In genomic region chr2:106160786-106161261, GRCh38 we compare ENCODE assay signal across 8 cellular contexts. TPM values are rescaled to one million over a fixed set of nuclear protein-coding genes. Genes with fewer than 3 reads are reported as not detected.
DNase-seq lines count a peak whose midpoint lies in the region; ATAC-seq and TF ChIP-seq lines count a peak whose summit lies in the region.

No MANE protein-coding gene starts in this region.

- peaks cover 0 to 5% (median 0%) of the 10 kb centered on the region in 3 experiments for H3K36me3 ChIP-seq in naive thymus-derived CD4-positive, alpha-beta T cell (ENCODE audit: control insufficient read depth in 2 of 3, insufficient read depth in 3 of 3, low read length in 3 of 3)

- intact Hi-C loops in naive thymus-derived CD4-positive, alpha-beta T cell (cut with micrococcal nuclease), result loop anchor here (1.0 to 5.0 kb wide), 6 partner anchors 33 to 414 kb away; partner anchors contain the start of gene UXS1 (in 2 of the 2)

- no peaks in the 10 kb centered on the region for H3K9me3 ChIP-seq in naive thymus-derived CD4-positive, alpha-beta T cell (ENCODE audit: control insufficient read depth in 2 of 3, low read length in 3 of 3)

- H3K4me3 Mint-ChIP-seq in activated CD8-positive, alpha-beta T cell treated with anti-CD3 and anti-CD28 coated beads, Interleukin-2, amount 10 ng/mL, durations not matched to agents 7 days and 5 days, result peak overlapping the region; percentile 91
- H3K4me3 Mint-ChIP-seq in naive thymus-derived CD4-positive, alpha-beta T cell, result peak overlapping the region; percentile 87 to 98 (median 95)

- peak overlapping the region; percentile 98 for H3K27ac Mint-ChIP-seq in activated CD8-positive, alpha-beta T cell treated with anti-CD3 and anti-CD28 coated beads, Interleukin-2, amount 10 ng/mL, durations not matched to agents 7 days and 5 days
- H3K27ac Mint-ChIP-seq in naive thymus-derived CD4-positive, alpha-beta T cell, result peak overlapping the region; percentile 95 to 99 (median 98)

- H3K36me3 Mint-ChIP-seq in activated CD8-positive, alpha-beta T cell treated with anti-CD3 and anti-CD28 coated beads, Interleukin-2, amount 10 ng/mL, durations not matched to agents 7 days and 5 days (ENCODE audit: low read depth), result peaks cover 85% of the 10 kb centered on the region
- peaks cover 0 to 56% (median 22%) of the 10 kb centered on the region in 5 donors for H3K36me3 Mint-ChIP-seq in naive thymus-derived CD4-positive, alpha-beta T cell

- peak overlapping the region; percentile 77 for H3K4me3 ChIP-seq in naive thymus-derived CD4-positive, alpha-beta T cell (ENCODE audit: low read length)

- ATAC-seq in GM18505 (IDR thresholded peaks at IDR 0.05; ENCODE audit: unreplicated experiment) (peak; percentile 58), HG03066 (IDR thresholded peaks at IDR 0.05; ENCODE audit: low read depth, unreplicated experiment) (peak; percentile 42), HG03439 (IDR thresholded peaks at IDR 0.05; ENCODE audit: unreplicated experiment) (no peak)
- peak; percentile 63 for ATAC-seq in activated CD8-positive, alpha-beta T cell treated with anti-CD3 and anti-CD28 coated beads, Interleukin-2, amount 10 ng/mL, durations not matched to agents 7 days and 5 days
- ATAC-seq in naive thymus-derived CD4-positive, alpha-beta T cell, result peak; percentile 75

- H3K4me1 ChIP-seq in naive thymus-derived CD4-positive, alpha-beta T cell (ENCODE audit: control insufficient read depth in 2 of 2, insufficient read depth in 2 of 2, low read length in 2 of 2), result peaks cover 43 to 78% of the 10 kb centered on the region in 2 donors

- no peaks in the 10 kb centered on the region for H3K27me3 Mint-ChIP-seq in activated CD8-positive, alpha-beta T cell treated with anti-CD3 and anti-CD28 coated beads, Interleukin-2, amount 10 ng/mL, durations not matched to agents 7 days and 5 days (ENCODE audit: low read depth)
- no peaks in the 10 kb centered on the region for H3K27me3 Mint-ChIP-seq in naive thymus-derived CD4-positive, alpha-beta T cell

- H3K9me3 Mint-ChIP-seq in activated CD8-positive, alpha-beta T cell treated with anti-CD3 and anti-CD28 coated beads, Interleukin-2, amount 10 ng/mL, durations not matched to agents 7 days and 5 days (ENCODE audit: insufficient read depth), result peaks cover 6% of the 10 kb centered on the region
- peaks cover 0 to 7% (median 0%) of the 10 kb centered on the region in 11 donors for H3K9me3 Mint-ChIP-seq in naive thymus-derived CD4-positive, alpha-beta T cell

- no peak for TF ChIP-seq POLR2A in GM18505 (IDR thresholded peaks at IDR 0.05; ENCODE audit: borderline replicate concordance, extremely low read depth, insufficient read depth, insufficient read length)

- peak overlapping the region; percentile 81 for H3K27ac ChIP-seq in naive thymus-derived CD4-positive, alpha-beta T cell (ENCODE audit: low read depth, low read length)

- no peaks in the 10 kb centered on the region for H3K27me3 ChIP-seq in naive thymus-derived CD4-positive, alpha-beta T cell (ENCODE audit: control insufficient read depth in 2 of 2, insufficient read depth in 2 of 2, low read length in 2 of 2)

- peaks cover 80% of the 10 kb centered on the region for H3K4me1 Mint-ChIP-seq in activated CD8-positive, alpha-beta T cell treated with anti-CD3 and anti-CD28 coated beads, Interleukin-2, amount 10 ng/mL, durations not matched to agents 7 days and 5 days (ENCODE audit: low read depth)
- peaks cover 47 to 100% (median 97%) of the 10 kb centered on the region in 7 donors for H3K4me1 Mint-ChIP-seq in naive thymus-derived CD4-positive, alpha-beta T cell

- DNase-seq in activated CD8-positive, alpha-beta T cell treated with anti-CD3 and anti-CD28 coated beads, Interleukin-2, amount 10 ng/mL, durations not matched to agents 7 days and 5 days, result peak; percentile 66
- peak in 8 of 9 donors; percentile 33 to 70 (median 62) for DNase-seq in naive thymus-derived CD4-positive, alpha-beta T cell
- DNase-seq in NCI-H226, result no peak
- no peak for DNase-seq in NCI-H1694 (lab: John Stamatoyannopoulos, UW)
- no peak for DNase-seq in NCI-H748 (lab: John Stamatoyannopoulos, UW; ENCODE audit: unreplicated experiment)

- POLR2A ChIA-PET in activated CD8-positive, alpha-beta T cell treated with anti-CD3 and anti-CD28 coated beads, Interleukin-2, amount 10 ng/mL, durations not matched to agents 7 days and 5 days (lab: Charles Lee), result interaction anchor here (0.6 to 5.7 kb wide), 19 partner anchors 10 to 433 kb away, joined by 3 to 102 read pairs (median 6); partner anchors contain the start of gene UXS1
- POLR2A ChIA-PET in naive thymus-derived CD4-positive, alpha-beta T cell (lab: Charles Lee), result interaction anchor here (0.6 to 7.6 kb wide), 23 partner anchors 8 to 422 kb away, joined by 3 to 104 read pairs (median 5); partner anchors contain the start of gene UXS1

- CTCF ChIA-PET in activated CD8-positive, alpha-beta T cell treated with anti-CD3 and anti-CD28 coated beads, Interleukin-2, amount 10 ng/mL, durations not matched to agents 7 days and 5 days (lab: Charles Lee), result interaction anchor here (1.0 to 6.1 kb wide), 7 partner anchors 11 to 414 kb away, joined by 3 to 65 read pairs (median 7); no protein-coding TSS in a partner anchor
- CTCF ChIA-PET in naive thymus-derived CD4-positive, alpha-beta T cell (lab: Charles Lee), result interaction anchor here (0.6 to 2.0 kb wide), 11 partner anchors 11 to 584 kb away, joined by 3 to 9 read pairs (median 5); partner anchors contain the start of gene UXS1

RNA-seq across cellular contexts. Expression of gene UXS1, which starts 33.3 kb away (rescaled TPM):
- 100 to 1,000 TPM in 1 of 2 experiments, 10 to 100 TPM in 1; 95.3 to 100 TPM for total RNA-seq in activated CD8-positive, alpha-beta T cell treated with anti-CD3 and anti-CD28 coated beads, Interleukin-2, amount 10 ng/mL, durations not matched to agents 7 days and 5 days
- 100 to 1,000 TPM in 2 of 5 experiments, 10 to 100 TPM in 3; 52.3 to 185 (median 93.3) TPM for total RNA-seq in naive thymus-derived CD4-positive, alpha-beta T cell
- 100 to 1,000 TPM in 1 of 2 donors, 10 to 100 TPM in 1; 74.2 to 108 TPM for polyA plus RNA-seq in naive thymus-derived CD4-positive, alpha-beta T cell

Comparison
In these comparisons a context has a peak if more than half of its experiments do, and no peak if none do; other contexts are left out.
1. DNase-seq: peak in activated CD8-positive, alpha-beta T cell treated with anti-CD3 and anti-CD28 coated beads, Interleukin-2, amount 10 ng/mL, durations not matched to agents 7 days and 5 days (single experiment) and naive thymus-derived CD4-positive, alpha-beta T cell (8 of 9); none in NCI-H226 (single experiment), NCI-H1694 (single experiment) and NCI-H748 (single experiment).